ENCODE assay signal across 8 cellular contexts in the genomic region with DNA sequence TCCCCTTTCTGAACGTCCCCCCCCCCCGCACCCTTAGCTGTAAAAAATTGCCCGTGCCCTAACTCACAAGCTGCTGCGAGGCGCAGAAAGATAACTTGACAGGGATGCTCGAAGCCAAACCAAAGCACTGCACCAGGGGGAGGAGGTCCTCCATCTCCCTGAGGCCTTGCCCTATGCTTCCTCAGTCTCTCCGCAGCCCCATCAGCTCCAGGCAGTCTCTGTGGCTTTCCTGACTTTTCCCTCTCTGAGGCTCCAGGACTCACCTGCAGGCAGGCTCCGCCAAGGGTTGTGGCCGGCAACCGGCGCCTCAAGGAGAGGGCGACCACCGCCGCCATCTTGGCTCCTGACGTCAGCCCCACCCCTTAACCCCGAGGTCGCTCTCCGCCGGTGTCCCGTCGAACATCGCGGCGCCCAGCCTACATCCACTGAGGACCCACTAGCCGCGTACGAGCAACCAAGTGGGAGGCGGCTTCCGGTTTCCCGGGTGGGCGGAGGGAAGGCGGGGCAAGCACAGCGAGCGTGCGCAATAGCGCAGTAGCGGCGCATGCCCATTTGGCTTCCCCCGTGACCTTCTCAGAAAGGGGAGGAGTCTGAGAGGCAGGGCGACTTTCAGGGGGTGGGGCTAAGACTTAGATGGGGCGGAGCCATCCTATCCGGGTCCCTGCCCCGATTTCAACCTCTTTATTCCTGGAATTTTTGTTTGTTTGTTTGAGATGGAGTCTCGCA. TPM values are rescaled to one million over a fixed set of nuclear protein-coding genes. Genes with fewer than 3 reads are reported as not detected.
DNase-seq lines count a peak whose midpoint lies in the region; ATAC-seq, FAIRE-seq and TF ChIP-seq lines count a peak whose summit lies in the region.

TSS of gene SDHB (minus strand) at position 348 of the 726 bp plus-strand sequence. CDS start at position 335, 13 bp downstream.

- WGBS in adipose tissue, 3 donors, result 0% methylated on average over 44 of the region's 44 CpGs
- 0 to 2% methylated on average over 30 to 39 of the region's 44 CpGs for WGBS in tibial nerve, 2 donors

- peaks cover 7% of the 10 kb centered on the region for H3K4me1 ChIP-seq in cardiac muscle cell (ENCODE audit: low read depth)
- H3K4me1 ChIP-seq in parathyroid adenoma, result no peaks in the 10 kb centered on the region
- H3K4me1 ChIP-seq in tibial nerve, result peaks cover 0 to 29% (median 15%) of the 10 kb centered on the region in 4 donors

- H3K4me3 ChIP-seq in cardiac muscle cell, result peak within 1 kb of the TSS; percentile 47
- peak within 1 kb of the TSS; percentile 69 for H3K4me3 ChIP-seq in parathyroid adenoma (ENCODE audit: low read depth, low read length)
- peak within 1 kb of the TSS; percentile 69 to 85 (median 72) for H3K4me3 ChIP-seq in tibial nerve

- no peaks in the 10 kb centered on the region for H3K9me3 Mint-ChIP-seq in T-cell

- H3K9me3 ChIP-seq in cardiac muscle cell (ENCODE audit: low read depth) (no peaks in the 10 kb centered on the region), parathyroid adenoma (ENCODE audit: control insufficient read depth, low read length) (no peaks in the 10 kb centered on the region), tibial nerve (no peaks in the 10 kb centered on the region)

- H3K4me3 Mint-ChIP-seq in T-cell, result peak within 1 kb of the TSS; percentile 91 to 99 (median 99)

- no peaks in the 10 kb centered on the region for H3K36me3 Mint-ChIP-seq in T-cell

- no peak within 1 kb of the TSS for H3K9ac ChIP-seq in parathyroid adenoma

- peak within 1 kb of the TSS; percentile 83 for H3K4me2 ChIP-seq in parathyroid adenoma (ENCODE audit: low read length)

- H3K4me1 Mint-ChIP-seq in T-cell, result peaks cover 30 to 36% (median 31%) of the 10 kb centered on the region in 3 donors

- peaks cover 3 to 7% of the 10 kb centered on the region in 2 donors for H3K27me3 Mint-ChIP-seq in T-cell

- H3K79me2 ChIP-seq in parathyroid adenoma, result peaks cover 20% of the 10 kb centered on the region

- H3K27me3 ChIP-seq in cardiac muscle cell (no peaks in the 10 kb centered on the region), parathyroid adenoma (ENCODE audit: control insufficient read depth, insufficient read depth, low read length) (no peaks in the 10 kb centered on the region), tibial nerve (no peaks in the 10 kb centered on the region)

- POLR2A ChIA-PET in T-cell (lab: Charles Lee), result interaction anchor here in 1 of 2 donors (0.6 kb wide), 1 partner anchor 26 kb away, joined by 5 read pairs; no protein-coding TSS in a partner anchor

- FAIRE-seq in GM12891 (lab: Jason Lieb, UNC), result peak; percentile 100

- peak; percentile 84 for TF ChIP-seq POLR2A in GM12891 (IDR thresholded peaks at IDR 0.05; ENCODE audit: low read depth, low read length)
- peak; percentile 66 to 91 for TF ChIP-seq POLR2A in tibial nerve (IDR thresholded peaks at IDR 0.05)

- peak within 1 kb of the TSS; percentile 83 for H2AFZ ChIP-seq in parathyroid adenoma

- peak within 1 kb of the TSS; percentile 97 to 98 for H3K27ac Mint-ChIP-seq in T-cell

- TF ChIP-seq EP300 in tibial nerve (IDR thresholded peaks at IDR 0.05), result peak; percentile 98 to 99

- H3K27ac ChIP-seq in adipose tissue (ENCODE audit: low read depth, low read length), result peak within 1 kb of the TSS; percentile 57
- peak within 1 kb of the TSS; percentile 80 for H3K27ac ChIP-seq in cardiac muscle cell
- peak within 1 kb of the TSS; percentile 51 for H3K27ac ChIP-seq in parathyroid adenoma
- H3K27ac ChIP-seq in tibial nerve, result peak within 1 kb of the TSS; percentile 91 to 96 (median 93)

- ATAC-seq in HG02840 (IDR thresholded peaks at IDR 0.05; ENCODE audit: low FRiP score, unreplicated experiment) (peak; percentile 98), T-cell (replicated peaks in 1 of 4) (peak; percentile 99)

- CTCF ChIA-PET in T-cell (lab: Charles Lee), result interaction anchor here (0.5 to 0.6 kb wide), 2 partner anchors 24 to 185 kb away, joined by 3 read pairs; no protein-coding TSS in a partner anchor

- DNase-seq in GM12891 (ENCODE audit: insufficient read length, low spot score) (peak; percentile 95), NCI-H1436 treated with DMSO at 0.1 percent for 48 hours (lab: John Stamatoyannopoulos, UW) (peak; percentile 74), T-cell (peak; percentile 95 to 100 (median 98)), cardiac muscle cell (ENCODE audit: low read depth in 1 of 2, low spot score in 1 of 2) (peak; percentile 99), tibial nerve (ENCODE audit: low spot score in 2 of 2) (peak; percentile 95 to 96)

- no peaks in the 10 kb centered on the region for H3K36me3 ChIP-seq in cardiac muscle cell
- no peaks in the 10 kb centered on the region for H3K36me3 ChIP-seq in parathyroid adenoma (ENCODE audit: control insufficient read depth, insufficient read depth, low read length)
- peaks cover 0 to 15% (median 0%) of the 10 kb centered on the region in 3 donors for H3K36me3 ChIP-seq in tibial nerve

- TF ChIP-seq CTCF in cardiac muscle cell (IDR thresholded peaks at IDR 0.05; ENCODE audit: low read depth, low read length), result no peak
- TF ChIP-seq CTCF in parathyroid adenoma (IDR thresholded peaks at IDR 0.05), result no peak
- peak in 1 of 5 experiments; percentile 43 for TF ChIP-seq CTCF in tibial nerve (IDR thresholded peaks at IDR 0.05)

TF ChIP-seq in GM12891, 5 proteins besides CTCF, POLR2A, EP300 and RAD21:
- TF ChIP-seq POLR2AphosphoS5 (IDR thresholded peaks at IDR 0.05; ENCODE audit: low read depth, low read length) (peak; percentile 80), SPI1 (IDR thresholded peaks at IDR 0.05; ENCODE audit: low read depth, low read length) (no peak), TAF1 (IDR thresholded peaks at IDR 0.05; ENCODE audit: low read depth, low read length) (peak; percentile 88), POU2F2 (IDR thresholded peaks at IDR 0.05; ENCODE audit: low read depth, low read length) (peak; percentile 44; the same call in 1 of the 2 replicates), PAX5 (IDR thresholded peaks at IDR 0.05; ENCODE audit: insufficient read depth, low read length, severe bottlenecking) (no peak)

RNA-seq across cellular contexts. Expression of gene SDHB, which starts in this region (rescaled TPM):
- polyA plus RNA-seq in GM12891 (2012; ENCODE audit: low read depth, missing spikeins), result 92.5 TPM
- total RNA-seq in T-cell (10 to 100 TPM; 46.2 to 61.7 (median 57.6) TPM), cardiac muscle cell (126 and 160 TPM in 2 replicates), tibial nerve (100 to 1,000 TPM in 1 of 4 donors, 10 to 100 TPM in 3; 79.6 to 130 (median 86.3) TPM)
- polyA plus RNA-seq in adipose tissue (100 to 1,000 TPM in 2 of 3 donors, 10 to 100 TPM in 1; 79.6 to 164 (median 122) TPM), cardiac muscle cell (156 and 172 TPM in 2 replicates)

Comparison
In these comparisons a context has a peak if more than half of its experiments do, and no peak if none do; other contexts are left out.
1. Peak in every context shown above with its lines: DNase-seq, ATAC-seq, H3K4me3 ChIP-seq and H3K27ac ChIP-seq.